Comparison of ENCODE assay signal across 23 cellular contexts in the genomic region with DNA sequence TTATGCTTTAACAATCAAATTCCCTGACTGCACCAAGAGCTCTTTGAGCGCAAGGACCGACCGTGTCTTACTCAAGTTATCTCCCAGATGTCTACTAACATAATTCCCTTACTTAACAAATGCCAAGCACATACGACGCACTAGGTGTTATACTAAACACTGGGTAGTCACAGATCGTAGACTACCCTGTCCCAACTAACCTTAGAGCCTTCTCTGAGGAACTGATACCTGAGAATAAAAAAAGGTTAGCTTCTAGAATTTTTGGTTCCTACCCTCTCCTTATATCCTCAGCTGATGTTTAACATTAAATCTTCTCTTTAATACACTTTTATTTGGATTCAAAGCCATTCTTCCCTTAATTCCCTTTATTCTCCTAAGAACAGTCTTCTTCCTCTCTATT. TPM values are rescaled to one million over a fixed set of nuclear protein-coding genes. Genes with fewer than 3 reads are reported as not detected.
A peak's percentile ranks its signal among the peaks of the same experiment; 100 is the strongest.
DNase-seq lines count a peak whose midpoint lies in the region; ATAC-seq and TF ChIP-seq lines count a peak whose summit lies in the region.
"Had no signal": no experiment of that assay in that cellular context is flagged by ENCODE, and none has a peak within 500 bp of the region (broad histone marks: within the 10 kb centered on the region; RNA-seq: fewer than 3 reads in every experiment).

No MANE protein-coding gene starts in this region.

- DNase-seq in HFFc6 (no peak), PC-9 (no peak), cerebellar cortex (ENCODE audit: low spot score) (no peak), iPS-NIHi11 (ENCODE audit: low spot score) (no peak)
- DNase-seq in stimulated activated CD4-positive, alpha-beta T cell treated with anti-CD3 and anti-CD28 coated beads, Interleukin-12 subunit alpha, Interleukin-12 subunit beta, amount 100 ng/mL, for 4 hours: no peak
- DNase-seq: activated CD8-positive, alpha-beta T cell treated with anti-CD3 and anti-CD28 coated beads, Interleukin-2, amount 10 ng/mL, durations not matched to agents 7 days and 5 days; activated effector memory CD4-positive, alpha-beta T cell treated with anti-CD3 and anti-CD28 coated beads, Interleukin-2, amount 50 U/mL, for 16 hours; effector CD4-positive, alpha-beta T cell; H7; heart left ventricle; KG1; left cardiac atrium; NCI-H2171; NCI-H510A treated with DMSO at 0.1 percent for 48 hours; nucleus accumbens; T-cell had no signal

- H3K9me3 Mint-ChIP-seq in HFFc6: no peaks in the 10 kb centered on the region
- no peaks in the 10 kb centered on the region for H3K9me3 Mint-ChIP-seq in stimulated activated memory B cell treated with anti-CD40 and anti-IgM and Interleukin-4, amounts not matched to agents 10 μg/mL and 1 μg/mL and 100 μg/mL, for 72 hours
- H3K9me3 Mint-ChIP-seq: T-cell had no signal

- H3K27ac ChIP-seq in PC-9: no peak overlapping the region
- H3K27ac ChIP-seq: heart left ventricle, SJCRH30, suprapubic skin had no signal

- TF ChIP-seq CTCF in HFFc6 (IDR thresholded peaks at IDR 0.05) (no peak), PC-9 (conservative IDR thresholded peaks at IDR 0.05) (no peak)

- H3K4me3 Mint-ChIP-seq in HFFc6: peak overlapping the region; percentile 72
- H3K4me3 Mint-ChIP-seq in stimulated activated memory B cell treated with anti-CD40 and anti-IgM and Interleukin-4, amounts not matched to agents 10 μg/mL and 1 μg/mL and 100 μg/mL, for 72 hours: no peak overlapping the region
- H3K4me3 Mint-ChIP-seq: activated CD8-positive, alpha-beta T cell treated with anti-CD3 and anti-CD28 coated beads, Interleukin-2, amount 10 ng/mL, durations not matched to agents 7 days and 5 days; memory B cell; T-cell had no signal

- ATAC-seq in GM18858 (IDR thresholded peaks at IDR 0.05; ENCODE audit: unreplicated experiment): peak; percentile 60
- peak; percentile 67 for ATAC-seq in stimulated activated memory B cell treated with anti-CD40 and anti-IgM and Interleukin-4, amounts not matched to agents 10 μg/mL and 1 μg/mL and 100 μg/mL, for 72 hours
- ATAC-seq: activated CD8-positive, alpha-beta T cell treated with anti-CD3 and anti-CD28 coated beads, Interleukin-2, amount 10 ng/mL, durations not matched to agents 7 days and 5 days; T-cell had no signal

- no peak overlapping the region for H3K4me3 ChIP-seq in PC-9
- H3K4me3 ChIP-seq: heart left ventricle, SJCRH30, smooth muscle cell, suprapubic skin had no signal

- peak overlapping the region; percentile 53 for H3K4me2 ChIP-seq in PC-9
- H3K4me2 ChIP-seq: smooth muscle cell had no signal

- 0 out of 2 replicates have a peak, but pooled peaks cover 2% of the 10 kb centered on the region for H3K9me3 ChIP-seq in PC-9 (ENCODE audit: insufficient read depth, low read depth)
- H3K9me3 ChIP-seq: heart left ventricle, SJCRH30, suprapubic skin had no signal

- H3K9me2 ChIP-seq in PC-9 (ENCODE audit: insufficient read depth): no peaks in the 10 kb centered on the region

- peaks cover 43% of the 10 kb centered on the region for H3K4me1 Mint-ChIP-seq in HFFc6 (ENCODE audit: low read depth)
- H3K4me1 Mint-ChIP-seq in stimulated activated memory B cell treated with anti-CD40 and anti-IgM and Interleukin-4, amounts not matched to agents 10 μg/mL and 1 μg/mL and 100 μg/mL, for 72 hours: peaks cover 24% of the 10 kb centered on the region
- H3K4me1 Mint-ChIP-seq: T-cell had no signal

- H2AFZ ChIP-seq in PC-9: no peak overlapping the region

- peaks cover 9% of the 10 kb centered on the region for H3K4me1 ChIP-seq in PC-9 (replicated peaks; ENCODE audit: insufficient read depth)
- H3K4me1 ChIP-seq: suprapubic skin had no signal

- peaks cover 10% of the 10 kb centered on the region; the same call in 1 of the 2 replicates for H3F3A ChIP-seq in PC-9 (ENCODE audit: insufficient read depth, low read depth)

- H4K20me1 ChIP-seq in PC-9 (ENCODE audit: insufficient read depth): no peaks in the 10 kb centered on the region

- H3K79me2 ChIP-seq in PC-9 (ENCODE audit: low read depth): no peaks in the 10 kb centered on the region

- H3K36me3 ChIP-seq in PC-9 (ENCODE audit: low read depth): no peaks in the 10 kb centered on the region
- H3K36me3 ChIP-seq: heart left ventricle, suprapubic skin had no signal

- POLR2A ChIA-PET in PC-9 (lab: Charles Lee; ENCODE audit: unreplicated experiment): interaction anchor here (0.6 kb wide), 1 partner anchor 46 kb away, joined by 3 read pairs; no protein-coding TSS in a partner anchor

- peak overlapping the region; percentile 82; the same call in 1 of the 2 replicates for H3K27ac Mint-ChIP-seq in HFFc6
- no peak overlapping the region for H3K27ac Mint-ChIP-seq in stimulated activated memory B cell treated with anti-CD40 and anti-IgM and Interleukin-4, amounts not matched to agents 10 μg/mL and 1 μg/mL and 100 μg/mL, for 72 hours
- H3K27ac Mint-ChIP-seq: activated CD8-positive, alpha-beta T cell treated with anti-CD3 and anti-CD28 coated beads, Interleukin-2, amount 10 ng/mL, durations not matched to agents 7 days and 5 days; memory B cell; T-cell had no signal

- peaks cover 4% of the 10 kb centered on the region; the same call in 1 of the 2 replicates for H3K36me3 Mint-ChIP-seq in HFFc6 (ENCODE audit: low read depth)
- no peaks in the 10 kb centered on the region for H3K36me3 Mint-ChIP-seq in stimulated activated memory B cell treated with anti-CD40 and anti-IgM and Interleukin-4, amounts not matched to agents 10 μg/mL and 1 μg/mL and 100 μg/mL, for 72 hours
- H3K36me3 Mint-ChIP-seq: T-cell had no signal

- intact Hi-C loops in PC-9 (cut with micrococcal nuclease; ENCODE audit: unreplicated experiment): no loop called here

- CTCF ChIA-PET in PC-9 (lab: Charles Lee): interaction anchor here (0.6 kb wide), 1 partner anchor 327 kb away, joined by 3 read pairs; no protein-coding TSS in a partner anchor

- peaks cover 2% of the 10 kb centered on the region; the same call in 1 of the 2 replicates for H3K27me3 Mint-ChIP-seq in HFFc6 (ENCODE audit: insufficient read depth)
- no peaks in the 10 kb centered on the region for H3K27me3 Mint-ChIP-seq in stimulated activated memory B cell treated with anti-CD40 and anti-IgM and Interleukin-4, amounts not matched to agents 10 μg/mL and 1 μg/mL and 100 μg/mL, for 72 hours
- H3K27me3 Mint-ChIP-seq: brain, memory B cell, T-cell had no signal

- H3K27me3 ChIP-seq in PC-9 (ENCODE audit: insufficient read depth, low read depth): no peaks in the 10 kb centered on the region
- H3K27me3 ChIP-seq: heart left ventricle, SJCRH30, suprapubic skin had no signal

- no TSS peak for BruUV-seq in PC-9 (replicated peaks; lab: Mats Ljungman, UMichigan)

RNA-seq across cellular contexts. Expression of gene EPB41L2, which starts 38.5 kb away (rescaled TPM):
- total RNA-seq in HFFc6 (2021; fragmentation: NEBNext Ultra II Directional; extraction: Animal tissue kit (Norgen Biotek cat#: 25700)): 10 to 100 TPM; 39.3 to 73.8 (median 60.7) TPM
- total RNA-seq in PC-9 (2021): 59.1 and 67.4 TPM in 2 replicates
